8 cellular contexts compared by ENCODE assay signal in genomic region chr15:48811325-48811938, GRCh38. TPM values are rescaled to one million over a fixed set of nuclear protein-coding genes. Genes with fewer than 3 reads are reported as not detected.
DNase-seq lines count a peak whose midpoint lies in the region; ATAC-seq and TF ChIP-seq lines count a peak whose summit lies in the region.

No MANE protein-coding gene starts in this region.

- ATAC-seq in activated CD8-positive, alpha-beta memory T cell treated with anti-CD3 and anti-CD28 coated beads, Interleukin-2, amount 10 ng/mL, durations not matched to agents 7 days and 5 days, result no peak
- ATAC-seq in gastrocnemius medialis (peak; percentile 12 to 17), GM18909 (IDR thresholded peaks at IDR 0.05; ENCODE audit: poor library complexity, unreplicated experiment) (no peak)

- in situ Hi-C loops in gastrocnemius medialis (cut with MboI; ENCODE audit: low sequenced_read_pairs in 4 of 4), result loop anchor here in 3 of 4 donors (25.0 kb wide), 1 partner anchor 449 kb away; no protein-coding TSS in a partner anchor

- peak overlapping the region; percentile 90 for H3K4me2 ChIP-seq in SU-DHL-6 (ENCODE audit: low read depth, low read length, poor library complexity, severe bottlenecking)

- H3K4me3 Mint-ChIP-seq in activated CD8-positive, alpha-beta memory T cell treated with anti-CD3 and anti-CD28 coated beads, Interleukin-2, amount 10 ng/mL, durations not matched to agents 7 days and 5 days, result peak overlapping the region; percentile 81

- CTCF ChIA-PET in activated CD8-positive, alpha-beta memory T cell treated with anti-CD3 and anti-CD28 coated beads, Interleukin-2, amount 10 ng/mL, durations not matched to agents 7 days and 5 days (lab: Charles Lee), result interaction anchor here (0.6 to 2.7 kb wide), 11 partner anchors 10 to 452 kb away, joined by 3 to 7 read pairs (median 4); partner anchors contain the start of genes GALK2 and SHC4

- DNase-seq in activated CD8-positive, alpha-beta memory T cell treated with anti-CD3 and anti-CD28 coated beads, Interleukin-2, amount 10 ng/mL, durations not matched to agents 7 days and 5 days, result no peak
- DNase-seq in activated CD8-positive, alpha-beta memory T cell treated with anti-CD3 and anti-CD28 coated beads for 24 hours, result no peak
- DNase-seq in left ventricle myocardium inferior, result no peak
- DNase-seq in gastrocnemius medialis, result no peak
- DNase-seq in GM20000 (ENCODE audit: low spot score), result no peak
- no peak for DNase-seq in NCI-H1694 (lab: John Stamatoyannopoulos, UW)

- no peaks in the 10 kb centered on the region for H3K36me3 ChIP-seq in SU-DHL-6 (ENCODE audit: low read length)
- H3K36me3 ChIP-seq in left ventricle myocardium inferior, result no peaks in the 10 kb centered on the region
- no peaks in the 10 kb centered on the region for H3K36me3 ChIP-seq in gastrocnemius medialis

- peaks cover 5% of the 10 kb centered on the region; the same call in 1 of the 2 replicates for H4K20me1 ChIP-seq in SU-DHL-6 (ENCODE audit: low read depth, low read length)

- H3K9me2 ChIP-seq in SU-DHL-6 (replicated peaks; ENCODE audit: insufficient read depth, low read length), result no peaks in the 10 kb centered on the region

- H2AFZ ChIP-seq in SU-DHL-6 (ENCODE audit: low read depth, low read length, severe bottlenecking), result peak overlapping the region; percentile 95

- intact Hi-C loops in left ventricle myocardium inferior (cut with micrococcal nuclease) (no loop called here), gastrocnemius medialis (cut with DNase I; ENCODE audit: low total_unique reads) (loop anchor here (5.0 kb wide), 2 partner anchors 151 to 811 kb away; partner anchors contain the start of genes DTWD1, FAM227B and SHC4)

- H3K4me1 Mint-ChIP-seq in activated CD8-positive, alpha-beta memory T cell treated with anti-CD3 and anti-CD28 coated beads, Interleukin-2, amount 10 ng/mL, durations not matched to agents 7 days and 5 days, result peaks cover 26% of the 10 kb centered on the region

- peak overlapping the region; percentile 66 for H3K4me3 ChIP-seq in SU-DHL-6 (ENCODE audit: insufficient read depth, low read length, poor library complexity, severe bottlenecking)
- peak overlapping the region; percentile 77 for H3K4me3 ChIP-seq in left ventricle myocardium inferior
- peak overlapping the region; percentile 67 to 88 (median 79) for H3K4me3 ChIP-seq in gastrocnemius medialis

- H3K27me3 ChIP-seq in SU-DHL-6 (ENCODE audit: low read length), result no peaks in the 10 kb centered on the region
- no peaks in the 10 kb centered on the region for H3K27me3 ChIP-seq in left ventricle myocardium inferior (ENCODE audit: low read depth)
- no peaks in the 10 kb centered on the region for H3K27me3 ChIP-seq in gastrocnemius medialis

- H3K4me1 ChIP-seq in left ventricle myocardium inferior, result peaks cover 16% of the 10 kb centered on the region
- peaks cover 0 to 8% of the 10 kb centered on the region in 2 donors for H3K4me1 ChIP-seq in gastrocnemius medialis

- H3K27me3 Mint-ChIP-seq in activated CD8-positive, alpha-beta memory T cell treated with anti-CD3 and anti-CD28 coated beads, Interleukin-2, amount 10 ng/mL, durations not matched to agents 7 days and 5 days, result peaks cover 14% of the 10 kb centered on the region

- no peak for TF ChIP-seq POLR2A in gastrocnemius medialis (IDR thresholded peaks at IDR 0.05)

- peaks cover 43% of the 10 kb centered on the region for H3K79me2 ChIP-seq in SU-DHL-6 (ENCODE audit: insufficient read depth, low read length)

- H3K9me3 Mint-ChIP-seq in activated CD8-positive, alpha-beta memory T cell treated with anti-CD3 and anti-CD28 coated beads, Interleukin-2, amount 10 ng/mL, durations not matched to agents 7 days and 5 days (ENCODE audit: low read depth), result no peaks in the 10 kb centered on the region

- peaks cover 3% of the 10 kb centered on the region for H3K36me3 Mint-ChIP-seq in activated CD8-positive, alpha-beta memory T cell treated with anti-CD3 and anti-CD28 coated beads, Interleukin-2, amount 10 ng/mL, durations not matched to agents 7 days and 5 days

- peaks cover 5% of the 10 kb centered on the region; the same call in 1 of the 2 replicates for H3F3A ChIP-seq in SU-DHL-6 (ENCODE audit: insufficient read depth)

- peak overlapping the region; percentile 54 for H3K9ac ChIP-seq in SU-DHL-6 (ENCODE audit: low read length)

- H3K27ac Mint-ChIP-seq in activated CD8-positive, alpha-beta memory T cell treated with anti-CD3 and anti-CD28 coated beads, Interleukin-2, amount 10 ng/mL, durations not matched to agents 7 days and 5 days, result peak overlapping the region; percentile 2

- no peak overlapping the region for H3K27ac ChIP-seq in SU-DHL-6 (ENCODE audit: low read depth, low read length)
- H3K27ac ChIP-seq in left ventricle myocardium inferior (replicated peaks), result no peak overlapping the region
- H3K27ac ChIP-seq in gastrocnemius medialis, result peak overlapping the region in 1 of 4 donors; percentile 28

- TF ChIP-seq CTCF in SU-DHL-6 (IDR thresholded peaks at IDR 0.05; ENCODE audit: insufficient read depth, low read length, poor library complexity, severe bottlenecking) (peak; percentile 37), left ventricle myocardium inferior (IDR thresholded peaks at IDR 0.05; ENCODE audit: borderline replicate concordance) (no peak), gastrocnemius medialis (IDR thresholded peaks at IDR 0.05 in 4 of 5, conservative IDR thresholded peaks at IDR 0.05 in 1 of 5) (no peak), GM20000 (IDR thresholded peaks at IDR 0.05; ENCODE audit: extremely low read depth, missing control alignments) (no peak)

- H3K9me3 ChIP-seq in SU-DHL-6 (ENCODE audit: insufficient read depth, low read length) (no peaks in the 10 kb centered on the region), left ventricle myocardium inferior (replicated peaks) (no peaks in the 10 kb centered on the region), gastrocnemius medialis (no peaks in the 10 kb centered on the region)

RNA-seq across cellular contexts. Expression of gene CEP152, which starts 0.6 kb away (rescaled TPM):
- total RNA-seq in activated CD8-positive, alpha-beta memory T cell treated with anti-CD3 and anti-CD28 coated beads, Interleukin-2, amount 10 ng/mL, durations not matched to agents 7 days and 5 days, result 10 to 100 TPM; 38.4 to 58.9 TPM
- total RNA-seq in left ventricle myocardium inferior, result 1.3 TPM
- total RNA-seq in gastrocnemius medialis, result 1 to 10 TPM in 3 of 4 donors, under 1 TPM in 1; 0.51 to 2.4 (median 1.4) TPM

Comparison
In these comparisons a context has a peak if more than half of its experiments do, and no peak if none do; other contexts are left out.
1. ATAC-seq: peak in gastrocnemius medialis (2 of 2); none in activated CD8-positive, alpha-beta memory T cell treated with anti-CD3 and anti-CD28 coated beads, Interleukin-2, amount 10 ng/mL, durations not matched to agents 7 days and 5 days (single experiment) and GM18909 (single experiment).
2. RNA of gene CEP152, which starts 0.6 kb away (total RNA-seq): 38.4 to 58.9 TPM in activated CD8-positive, alpha-beta memory T cell treated with anti-CD3 and anti-CD28 coated beads, Interleukin-2, amount 10 ng/mL, durations not matched to agents 7 days and 5 days; 0.51 to 2.4 TPM in gastrocnemius medialis and 1.3 TPM in left ventricle myocardium inferior (single experiment); every median in the first group is over 10 times any median in the second.
3. Peak in every context shown above with its lines, with median percentiles within 50 percentile points of each other: H3K4me3 ChIP-seq.